1 cellular context compared by ENCODE assay signal in the genomic region with DNA sequence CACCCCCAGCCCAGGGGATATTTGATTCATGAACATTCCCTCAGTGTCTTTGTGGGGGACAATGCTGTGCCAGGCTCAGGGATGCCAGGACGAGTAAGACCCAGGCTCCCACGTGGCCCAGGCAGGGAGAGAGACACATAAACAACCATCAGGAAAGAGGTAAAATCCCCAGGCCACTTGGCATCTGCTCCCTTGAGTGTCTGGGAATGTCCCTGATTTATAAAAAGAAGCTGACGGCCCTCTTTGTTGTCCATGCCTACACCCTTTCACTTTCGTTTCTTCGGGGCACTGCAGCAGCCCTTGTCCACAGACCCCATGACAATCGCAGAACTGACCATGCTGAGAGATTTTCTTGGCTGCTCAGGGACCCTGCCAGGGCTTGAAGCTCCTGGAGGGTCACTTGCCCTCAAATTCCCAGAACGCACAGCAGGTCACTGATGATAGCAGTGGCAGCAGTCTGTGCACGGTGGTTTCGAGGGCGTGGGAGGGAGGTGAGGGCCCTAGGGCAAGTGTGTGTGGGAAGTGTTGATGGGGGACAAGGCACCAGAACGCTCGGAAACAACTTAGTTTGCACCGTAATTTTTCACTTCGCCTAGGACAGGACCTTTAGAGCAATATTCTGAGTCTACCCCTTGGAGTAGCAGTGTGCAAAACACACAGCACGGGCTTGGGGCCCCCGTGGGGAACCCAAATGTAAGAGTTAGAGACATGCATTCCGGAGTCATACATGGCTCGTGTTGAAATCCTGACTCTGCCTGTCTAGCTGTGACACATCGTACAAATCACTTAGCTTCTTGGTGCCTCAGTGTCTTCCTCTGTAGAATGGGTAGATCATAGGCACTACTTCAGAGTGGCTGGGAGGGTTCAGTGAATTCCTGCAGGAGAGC.
TF ChIP-seq lines count a peak whose summit lies in the region.

No MANE protein-coding gene starts in this region.

TF ChIP-seq in endothelial cell of umbilical vein, 7 proteins besides CTCF, POLR2A, EP300 and RAD21:
- no peak for TF ChIP-seq EZH2 (IDR thresholded peaks at IDR 0.05; ENCODE audit: borderline replicate concordance, low read depth, low read length, severe bottlenecking)
- TF ChIP-seq, protein P1, sequence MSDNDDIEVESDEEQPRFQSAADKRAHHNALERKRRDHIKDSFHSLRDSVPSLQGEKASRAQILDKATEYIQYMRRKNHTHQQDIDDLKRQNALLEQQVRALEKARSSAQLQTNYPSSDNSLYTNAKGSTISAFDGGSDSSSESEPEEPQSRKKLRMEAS (IDR thresholded peaks at IDR 0.05; ENCODE audit: insufficient read depth, insufficient read length) = no peak
- no peak for TF ChIP-seq FOS (IDR thresholded peaks at IDR 0.05; ENCODE audit: borderline replicate concordance, insufficient read depth, low read length)
- TF ChIP-seq POLR2AphosphoS5 (IDR thresholded peaks at IDR 0.05; ENCODE audit: insufficient read depth, low read depth, low read length) = no peak
- TF ChIP-seq JUN (IDR thresholded peaks at IDR 0.05; ENCODE audit: borderline replicate concordance, insufficient read depth, insufficient read length, low read depth) = no peak
